27 cellular contexts compared by ENCODE assay signal in genomic region chr6:89670935-89671565, GRCh38.
"Had no signal": no experiment of that assay in that cellular context is flagged by ENCODE, and none has a peak within 500 bp of the region (broad histone marks: within the 10 kb centered on the region; RNA-seq: fewer than 3 reads in every experiment).

No MANE protein-coding gene starts in this region.

- H3K9me3 Mint-ChIP-seq: activated naive CD4-positive, alpha-beta T cell treated with anti-CD3 and anti-CD28 coated beads for 36 hours; activated naive CD8-positive, alpha-beta T cell treated with anti-CD3 and anti-CD28 coated beads for 36 hours; effector memory CD8-positive, alpha-beta T cell; naive B cell; neural crest cell; stimulated activated memory B cell treated with anti-CD40 and anti-IgM and Interleukin-4, amounts not matched to agents 10 μg/mL and 1 μg/mL and 100 μg/mL, for 72 hours; T-helper 2 cell treated with Interferon-gamma antibody and Interleukin-4, amounts not matched to agents 5 μg/mL and 100 μg/mL, for 36 hours had no signal

- H3K4me3 ChIP-seq: left lung, stomach, thyroid gland, upper lobe of left lung, vagina had no signal

- H3K27ac ChIP-seq: brain microvascular endothelial cell, left lung, parathyroid adenoma, stomach, thyroid gland, upper lobe of left lung, vagina had no signal

- H3K4me3 Mint-ChIP-seq: activated CD4-positive, alpha-beta T cell treated with anti-CD3 and anti-CD28 coated beads for 36 hours; activated naive CD4-positive, alpha-beta T cell treated with anti-CD3 and anti-CD28 coated beads for 36 hours; activated naive CD8-positive, alpha-beta T cell treated with anti-CD3 and anti-CD28 coated beads for 36 hours; effector memory CD8-positive, alpha-beta T cell; naive B cell; neural crest cell; stimulated activated memory B cell treated with anti-CD40 and anti-IgM and Interleukin-4, amounts not matched to agents 10 μg/mL and 1 μg/mL and 100 μg/mL, for 72 hours; T-helper 2 cell treated with Interferon-gamma antibody and Interleukin-4, amounts not matched to agents 5 μg/mL and 100 μg/mL, for 36 hours had no signal

- H3K4me1 Mint-ChIP-seq: activated CD4-positive, alpha-beta T cell treated with anti-CD3 and anti-CD28 coated beads for 36 hours; activated naive CD8-positive, alpha-beta T cell treated with anti-CD3 and anti-CD28 coated beads for 36 hours; naive B cell; neural crest cell; stimulated activated memory B cell treated with anti-CD40 and anti-IgM and Interleukin-4, amounts not matched to agents 10 μg/mL and 1 μg/mL and 100 μg/mL, for 72 hours had no signal

- H3K9ac ChIP-seq: parathyroid adenoma had no signal

- H3K79me2 ChIP-seq: parathyroid adenoma had no signal

- H3K9me3 ChIP-seq: left lung, stomach, thyroid gland, upper lobe of left lung, vagina had no signal

- H3K27ac Mint-ChIP-seq: activated CD4-positive, alpha-beta T cell treated with anti-CD3 and anti-CD28 coated beads for 36 hours; activated naive CD4-positive, alpha-beta T cell treated with anti-CD3 and anti-CD28 coated beads for 36 hours; activated naive CD8-positive, alpha-beta T cell treated with anti-CD3 and anti-CD28 coated beads for 36 hours; effector memory CD8-positive, alpha-beta T cell; stimulated activated memory B cell treated with anti-CD40 and anti-IgM and Interleukin-4, amounts not matched to agents 10 μg/mL and 1 μg/mL and 100 μg/mL, for 72 hours; T-helper 2 cell treated with Interferon-gamma antibody and Interleukin-4, amounts not matched to agents 5 μg/mL and 100 μg/mL, for 36 hours had no signal

- H3K4me1 ChIP-seq: parathyroid adenoma, stomach, thyroid gland, vagina had no signal

- H3K27me3 ChIP-seq: brain microvascular endothelial cell, left lung, stomach, thyroid gland, upper lobe of left lung, vagina had no signal

- DNase-seq: activated CD4-positive, alpha-beta T cell treated with anti-CD3 and anti-CD28 coated beads for 36 hours; activated CD4-positive, alpha-beta T cell treated with anti-CD3 and anti-CD28 coated beads, Interleukin-2, amount 50 U/mL, for 48 hours; activated CD4-positive, CD25-positive, alpha-beta regulatory T cell; activated CD8-positive, alpha-beta memory T cell treated with anti-CD3 and anti-CD28 coated beads for 24 hours; activated effector memory CD4-positive, alpha-beta T cell treated with anti-CD3 and anti-CD28 coated beads, Interleukin-2, amount 50 U/mL, for 16 hours; activated naive CD4-positive, alpha-beta T cell treated with anti-CD3 and anti-CD28 coated beads for 36 hours; activated naive CD8-positive, alpha-beta T cell treated with anti-CD3 and anti-CD28 coated beads for 36 hours; brain microvascular endothelial cell; caudate nucleus; cortex of kidney; effector memory CD8-positive, alpha-beta T cell; kidney glomerular epithelial cell; left lung; naive B cell; nucleus accumbens; small intestine; stimulated activated CD4-positive, alpha-beta T cell treated with anti-CD3 and anti-CD28 coated beads, Interleukin-4, amount 100 ng/mL, for 24 hours; stomach; T-helper 1 cell; thyroid gland; upper lobe of left lung had no signal

- ATAC-seq: activated CD4-positive, alpha-beta T cell treated with anti-CD3 and anti-CD28 coated beads for 36 hours; effector memory CD8-positive, alpha-beta T cell; left lung; sciatic nerve; stimulated activated memory B cell treated with anti-CD40 and anti-IgM and Interleukin-4, amounts not matched to agents 10 μg/mL and 1 μg/mL and 100 μg/mL, for 72 hours had no signal

- H3K27me3 Mint-ChIP-seq: activated CD4-positive, alpha-beta T cell treated with anti-CD3 and anti-CD28 coated beads for 36 hours; activated naive CD8-positive, alpha-beta T cell treated with anti-CD3 and anti-CD28 coated beads for 36 hours; effector memory CD8-positive, alpha-beta T cell; naive B cell; stimulated activated memory B cell treated with anti-CD40 and anti-IgM and Interleukin-4, amounts not matched to agents 10 μg/mL and 1 μg/mL and 100 μg/mL, for 72 hours had no signal

- H2AFZ ChIP-seq: parathyroid adenoma had no signal
